ENCODE assay signal across 8 cellular contexts in genomic region chr15:93974804-93975481, GRCh38.
A peak's percentile ranks its signal among the peaks of the same experiment; 100 is the strongest.
DNase-seq lines count a peak whose midpoint lies in the region; ATAC-seq and TF ChIP-seq lines count a peak whose summit lies in the region.

No MANE protein-coding gene starts in this region.

- H4K8ac ChIP-seq in mesendoderm (ENCODE audit: low read depth, low read length), result no peak overlapping the region

- ATAC-seq in HG03280 (IDR thresholded peaks at IDR 0.05; ENCODE audit: unreplicated experiment), result no peak

- DNase-seq in M059J (ENCODE audit: low read depth) (peak; percentile 10), astrocyte of the hippocampus (ENCODE audit: low read depth, low spot score) (peak; percentile 71), mesendoderm (peak; percentile 82), glomerular visceral epithelial cell (ENCODE audit: extremely low spot score) (no peak), ascending aorta (ENCODE audit: low spot score in 2 of 2) (no peak), posterior vena cava (ENCODE audit: low spot score) (no peak)

- H3K9ac ChIP-seq in mesendoderm (ENCODE audit: low read length), result no peak overlapping the region

- TF ChIP-seq CTCF in C4-2B (conservative IDR thresholded peaks at IDR 0.05), result peak; percentile 64
- peak in 1 of 3 experiments; percentile 23 for TF ChIP-seq CTCF in ascending aorta (IDR thresholded peaks at IDR 0.05)

- no peaks in the 10 kb centered on the region for H3K9me3 ChIP-seq in ascending aorta

- H3K56ac ChIP-seq in mesendoderm (ENCODE audit: low read length), result no peak overlapping the region

- H3K23ac ChIP-seq in mesendoderm (ENCODE audit: low read length), result no peak overlapping the region

- no peak overlapping the region for H3K18ac ChIP-seq in mesendoderm (ENCODE audit: low read length)

- no peak overlapping the region for H3K4me3 ChIP-seq in mesendoderm (ENCODE audit: low read length)
- H3K4me3 ChIP-seq in ascending aorta, result no peak overlapping the region

- no peaks in the 10 kb centered on the region for H3K79me2 ChIP-seq in mesendoderm (ENCODE audit: control insufficient read depth, insufficient read depth, low read length)

- H4K5ac ChIP-seq in mesendoderm (ENCODE audit: low read length), result no peak overlapping the region

- intact Hi-C loops in ascending aorta (cut with DNase I), result loop anchor here (5.0 kb wide), 1 partner anchor 943 kb away; no protein-coding TSS in a partner anchor
- intact Hi-C loops in posterior vena cava (cut with DNase I), result no loop called here

- no peak overlapping the region for H2BK15ac ChIP-seq in mesendoderm (replicated peaks; ENCODE audit: low read depth)

- no peak overlapping the region for H3K4ac ChIP-seq in mesendoderm (ENCODE audit: low read depth, low read length)

- no peaks in the 10 kb centered on the region for H3K79me1 ChIP-seq in mesendoderm (ENCODE audit: low read length)

- H3K4me1 ChIP-seq in mesendoderm (ENCODE audit: control insufficient read depth, low read depth, low read length) (no peaks in the 10 kb centered on the region), ascending aorta (no peaks in the 10 kb centered on the region)

- no peak overlapping the region for H2AK5ac ChIP-seq in mesendoderm (ENCODE audit: low read length)

- WGBS in mesendoderm (ENCODE audit: extremely low coverage, insufficient coverage, low lambda C conversion rate), result no CpG with 5 or more reads among the region's 6 CpGs

- H3K27ac ChIP-seq in C4-2B, result no peak overlapping the region
- H3K27ac ChIP-seq in mesendoderm (ENCODE audit: low read depth, low read length), result no peak overlapping the region
- no peak overlapping the region for H3K27ac ChIP-seq in ascending aorta

- H3K36me3 ChIP-seq in mesendoderm (ENCODE audit: control insufficient read depth, insufficient read depth, low read length) (no peaks in the 10 kb centered on the region), ascending aorta (no peaks in the 10 kb centered on the region)

- H2BK5ac ChIP-seq in mesendoderm (ENCODE audit: low read length), result no peak overlapping the region

- H3K27me3 ChIP-seq in mesendoderm (ENCODE audit: insufficient read depth, low read length, poor library complexity) (no peaks in the 10 kb centered on the region), ascending aorta (no peaks in the 10 kb centered on the region)

- no peak overlapping the region for H3K4me2 ChIP-seq in mesendoderm (ENCODE audit: low read length)

- no peak overlapping the region for H2BK120ac ChIP-seq in mesendoderm (ENCODE audit: low read depth, low read length)

Comparison
In these comparisons a context has a peak if more than half of its experiments do, and no peak if none do; other contexts are left out.
1. DNase-seq: peak in M059J (single experiment), astrocyte of the hippocampus (single experiment) and mesendoderm (single experiment); none in glomerular visceral epithelial cell (single experiment), ascending aorta (0 of 2) and posterior vena cava (single experiment).